In the genomic region with DNA sequence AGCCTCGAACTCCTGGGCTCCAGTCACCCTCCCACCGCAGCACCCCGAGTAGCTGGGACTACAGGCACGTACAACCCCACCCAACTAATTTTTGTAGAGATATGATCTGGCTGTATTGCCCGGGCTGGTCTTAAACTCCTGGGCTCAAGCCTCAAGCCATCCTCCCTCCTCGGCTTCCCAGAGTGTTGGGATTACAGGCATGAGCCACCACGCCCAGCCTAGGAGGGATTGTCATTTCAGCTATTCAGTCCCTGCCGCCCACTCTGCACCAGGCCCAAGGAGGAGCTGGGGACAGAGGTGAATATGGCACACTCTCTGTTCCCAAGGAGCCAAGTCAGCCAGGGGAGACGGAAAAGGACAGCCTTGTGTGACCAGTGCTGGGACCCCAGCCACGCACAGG, we compare ENCODE assay signal across 2 cellular contexts.
TF ChIP-seq lines count a peak whose summit lies in the region.

No MANE protein-coding gene starts in this region.

TF ChIP-seq in A549, 52 proteins besides CTCF, POLR2A, EP300 and RAD21 (continued from another document):
- TF ChIP-seq RNF2 (IDR thresholded peaks at IDR 0.05; ENCODE audit: borderline replicate concordance, low read depth) (no peak), ESRRA (IDR thresholded peaks at IDR 0.05; ENCODE audit: borderline replicate concordance, low read length) (no peak), FOSL2 (IDR thresholded peaks at IDR 0.05) (no peak), FOSL2 (CRISPR knock-in tag; IDR thresholded peaks at IDR 0.05) (no peak), E2F6 (IDR thresholded peaks at IDR 0.05; ENCODE audit: borderline replicate concordance, low read depth) (no peak), USF2 (IDR thresholded peaks at IDR 0.05) (no peak), NFE2L2 (conservative IDR thresholded peaks at IDR 0.05; ENCODE audit: low read length) (no peak), NPAS2 (CRISPR knock-in tag; IDR thresholded peaks at IDR 0.05; ENCODE audit: borderline replicate concordance) (no peak), MAFK (IDR thresholded peaks at IDR 0.05; ENCODE audit: partially characterized antibody) (no peak), CEBPB (IDR thresholded peaks at IDR 0.05) (no peak), POLR2AphosphoS2 (conservative IDR thresholded peaks at IDR 0.05; ENCODE audit: low read length) (no peak)
- TF ChIP-seq, protein P1, sequence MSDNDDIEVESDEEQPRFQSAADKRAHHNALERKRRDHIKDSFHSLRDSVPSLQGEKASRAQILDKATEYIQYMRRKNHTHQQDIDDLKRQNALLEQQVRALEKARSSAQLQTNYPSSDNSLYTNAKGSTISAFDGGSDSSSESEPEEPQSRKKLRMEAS (IDR thresholded peaks at IDR 0.05) = no peak
- TF ChIP-seq, protein P2, sequence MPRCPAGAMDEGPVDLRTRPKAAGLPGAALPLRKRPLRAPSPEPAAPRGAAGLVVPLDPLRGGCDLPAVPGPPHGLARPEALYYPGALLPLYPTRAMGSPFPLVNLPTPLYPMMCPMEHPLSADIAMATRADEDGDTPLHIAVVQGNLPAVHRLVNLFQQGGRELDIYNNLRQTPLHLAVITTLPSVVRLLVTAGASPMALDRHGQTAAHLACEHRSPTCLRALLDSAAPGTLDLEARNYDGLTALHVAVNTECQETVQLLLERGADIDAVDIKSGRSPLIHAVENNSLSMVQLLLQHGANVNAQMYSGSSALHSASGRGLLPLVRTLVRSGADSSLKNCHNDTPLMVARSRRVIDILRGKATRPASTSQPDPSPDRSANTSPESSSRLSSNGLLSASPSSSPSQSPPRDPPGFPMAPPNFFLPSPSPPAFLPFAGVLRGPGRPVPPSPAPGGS (IDR thresholded peaks at IDR 0.05) = no peak

TF ChIP-seq in GM23338, 12 proteins besides CTCF, POLR2A, EP300 and RAD21 (continued from another document):
- TF ChIP-seq, protein P3, sequence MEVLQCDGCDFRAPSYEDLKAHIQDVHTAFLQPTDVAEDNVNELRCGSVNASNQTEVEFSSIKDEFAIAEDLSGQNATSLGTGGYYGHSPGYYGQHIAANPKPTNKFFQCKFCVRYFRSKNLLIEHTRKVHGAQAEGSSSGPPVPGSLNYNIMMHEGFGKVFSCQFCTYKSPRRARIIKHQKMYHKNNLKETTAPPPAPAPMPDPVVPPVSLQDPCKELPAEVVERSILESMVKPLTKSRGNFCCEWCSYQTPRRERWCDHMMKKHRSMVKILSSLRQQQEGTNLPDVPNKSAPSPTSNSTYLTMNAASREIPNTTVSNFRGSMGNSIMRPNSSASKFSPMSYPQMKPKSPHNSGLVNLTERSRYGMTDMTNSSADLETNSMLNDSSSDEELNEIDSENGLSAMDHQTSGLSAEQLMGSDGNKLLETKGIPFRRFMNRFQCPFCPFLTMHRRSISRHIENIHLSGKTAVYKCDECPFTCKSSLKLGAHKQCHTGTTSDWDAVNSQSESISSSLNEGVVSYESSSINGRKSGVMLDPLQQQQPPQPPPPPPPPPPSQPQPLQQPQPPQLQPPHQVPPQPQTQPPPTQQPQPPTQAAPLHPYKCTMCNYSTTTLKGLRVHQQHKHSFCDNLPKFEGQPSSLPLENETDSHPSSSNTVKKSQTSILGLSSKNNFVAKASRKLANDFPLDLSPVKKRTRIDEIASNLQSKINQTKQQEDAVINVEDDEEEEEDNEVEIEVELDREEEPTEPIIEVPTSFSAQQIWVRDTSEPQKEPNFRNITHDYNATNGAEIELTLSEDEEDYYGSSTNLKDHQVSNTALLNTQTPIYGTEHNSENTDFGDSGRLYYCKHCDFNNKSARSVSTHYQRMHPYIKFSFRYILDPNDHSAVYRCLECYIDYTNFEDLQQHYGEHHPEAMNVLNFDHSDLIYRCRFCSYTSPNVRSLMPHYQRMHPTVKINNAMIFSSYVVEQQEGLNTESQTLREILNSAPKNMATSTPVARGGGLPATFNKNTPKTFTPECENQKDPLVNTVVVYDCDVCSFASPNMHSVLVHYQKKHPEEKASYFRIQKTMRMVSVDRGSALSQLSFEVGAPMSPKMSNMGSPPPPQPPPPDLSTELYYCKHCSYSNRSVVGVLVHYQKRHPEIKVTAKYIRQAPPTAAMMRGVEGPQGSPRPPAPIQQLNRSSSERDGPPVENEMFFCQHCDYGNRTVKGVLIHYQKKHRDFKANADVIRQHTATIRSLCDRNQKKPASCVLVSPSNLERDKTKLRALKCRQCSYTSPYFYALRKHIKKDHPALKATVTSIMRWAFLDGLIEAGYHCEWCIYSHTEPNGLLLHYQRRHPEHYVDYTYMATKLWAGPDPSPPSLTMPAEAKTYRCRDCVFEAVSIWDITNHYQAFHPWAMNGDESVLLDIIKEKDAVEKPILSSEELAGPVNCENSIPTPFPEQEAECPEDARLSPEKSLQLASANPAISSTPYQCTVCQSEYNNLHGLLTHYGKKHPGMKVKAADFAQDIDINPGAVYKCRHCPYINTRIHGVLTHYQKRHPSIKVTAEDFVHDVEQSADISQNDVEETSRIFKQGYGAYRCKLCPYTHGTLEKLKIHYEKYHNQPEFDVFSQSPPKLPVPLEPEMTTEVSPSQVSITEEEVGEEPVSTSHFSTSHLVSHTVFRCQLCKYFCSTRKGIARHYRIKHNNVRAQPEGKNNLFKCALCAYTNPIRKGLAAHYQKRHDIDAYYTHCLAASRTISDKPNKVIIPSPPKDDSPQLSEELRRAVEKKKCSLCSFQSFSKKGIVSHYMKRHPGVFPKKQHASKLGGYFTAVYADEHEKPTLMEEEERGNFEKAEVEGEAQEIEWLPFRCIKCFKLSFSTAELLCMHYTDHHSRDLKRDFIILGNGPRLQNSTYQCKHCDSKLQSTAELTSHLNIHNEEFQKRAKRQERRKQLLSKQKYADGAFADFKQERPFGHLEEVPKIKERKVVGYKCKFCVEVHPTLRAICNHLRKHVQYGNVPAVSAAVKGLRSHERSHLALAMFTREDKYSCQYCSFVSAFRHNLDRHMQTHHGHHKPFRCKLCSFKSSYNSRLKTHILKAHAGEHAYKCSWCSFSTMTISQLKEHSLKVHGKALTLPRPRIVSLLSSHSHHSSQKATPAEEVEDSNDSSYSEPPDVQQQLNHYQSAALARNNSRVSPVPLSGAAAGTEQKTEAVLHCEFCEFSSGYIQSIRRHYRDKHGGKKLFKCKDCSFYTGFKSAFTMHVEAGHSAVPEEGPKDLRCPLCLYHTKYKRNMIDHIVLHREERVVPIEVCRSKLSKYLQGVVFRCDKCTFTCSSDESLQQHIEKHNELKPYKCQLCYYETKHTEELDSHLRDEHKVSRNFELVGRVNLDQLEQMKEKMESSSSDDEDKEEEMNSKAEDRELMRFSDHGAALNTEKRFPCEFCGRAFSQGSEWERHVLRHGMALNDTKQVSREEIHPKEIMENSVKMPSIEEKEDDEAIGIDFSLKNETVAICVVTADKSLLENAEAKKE (CRISPR knock-in tag; IDR thresholded peaks at IDR 0.05) = no peak
- TF ChIP-seq ETS1 (IDR thresholded peaks at IDR 0.05) = no peak
- no peak for TF ChIP-seq NANOG (IDR thresholded peaks at IDR 0.05; ENCODE audit: borderline replicate concordance)
- no peak for TF ChIP-seq REST (IDR thresholded peaks at IDR 0.05; ENCODE audit: unreplicated experiment)
- no peak for TF ChIP-seq ZNF331 (CRISPR knock-in tag; IDR thresholded peaks at IDR 0.05; ENCODE audit: low read depth)
- TF ChIP-seq ZNF114 (CRISPR knock-in tag; IDR thresholded peaks at IDR 0.05) = no peak
- TF ChIP-seq EZH2phosphoT487 (IDR thresholded peaks at IDR 0.05; ENCODE audit: unreplicated experiment) = no peak
- no peak for TF ChIP-seq EZH2 (IDR thresholded peaks at IDR 0.05; ENCODE audit: low read depth, unreplicated experiment)
- TF ChIP-seq CREB1 (CRISPR knock-in tag; IDR thresholded peaks at IDR 0.05; ENCODE audit: low read depth) = no peak
- no peak for TF ChIP-seq STAT1 (IDR thresholded peaks at IDR 0.05; ENCODE audit: unreplicated experiment)
- no peak for TF ChIP-seq JUNB (IDR thresholded peaks at IDR 0.05; ENCODE audit: unreplicated experiment)
